1 cellular context compared by ENCODE assay signal in genomic region chr17:45197555-45198334, GRCh38.
TF ChIP-seq lines count a peak whose summit lies in the region.

No MANE protein-coding gene starts in this region.

TF ChIP-seq in K562, 482 proteins besides CTCF, POLR2A, EP300 and RAD21 (continued from another document and continues in another):
- no peak for TF ChIP-seq TOE1 (IDR thresholded peaks at IDR 0.05; ENCODE audit: borderline replicate concordance)
- no peak for TF ChIP-seq TOE1 (CRISPR knock-in tag; IDR thresholded peaks at IDR 0.05; ENCODE audit: borderline replicate concordance, low read depth)
- TF ChIP-seq, protein P1, sequence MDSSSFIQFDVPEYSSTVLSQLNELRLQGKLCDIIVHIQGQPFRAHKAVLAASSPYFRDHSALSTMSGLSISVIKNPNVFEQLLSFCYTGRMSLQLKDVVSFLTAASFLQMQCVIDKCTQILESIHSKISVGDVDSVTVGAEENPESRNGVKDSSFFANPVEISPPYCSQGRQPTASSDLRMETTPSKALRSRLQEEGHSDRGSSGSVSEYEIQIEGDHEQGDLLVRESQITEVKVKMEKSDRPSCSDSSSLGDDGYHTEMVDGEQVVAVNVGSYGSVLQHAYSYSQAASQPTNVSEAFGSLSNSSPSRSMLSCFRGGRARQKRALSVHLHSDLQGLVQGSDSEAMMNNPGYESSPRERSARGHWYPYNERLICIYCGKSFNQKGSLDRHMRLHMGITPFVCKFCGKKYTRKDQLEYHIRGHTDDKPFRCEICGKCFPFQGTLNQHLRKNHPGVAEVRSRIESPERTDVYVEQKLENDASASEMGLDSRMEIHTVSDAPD (CRISPR knock-in tag; IDR thresholded peaks at IDR 0.05), result no peak
- TF ChIP-seq SRF (CRISPR knock-in tag; IDR thresholded peaks at IDR 0.05), result peak in 1 of 2 experiments; percentile 90; a peak in 1 of 4 replicates
- no peak for TF ChIP-seq ZC3H4 (CRISPR knock-in tag; IDR thresholded peaks at IDR 0.05; ENCODE audit: borderline replicate concordance)
- TF ChIP-seq SMARCC2 (IDR thresholded peaks at IDR 0.05; ENCODE audit: low read depth), result no peak
- TF ChIP-seq E2F5 (CRISPR knock-in tag; IDR thresholded peaks at IDR 0.05), result no peak
- TF ChIP-seq, protein P2, sequence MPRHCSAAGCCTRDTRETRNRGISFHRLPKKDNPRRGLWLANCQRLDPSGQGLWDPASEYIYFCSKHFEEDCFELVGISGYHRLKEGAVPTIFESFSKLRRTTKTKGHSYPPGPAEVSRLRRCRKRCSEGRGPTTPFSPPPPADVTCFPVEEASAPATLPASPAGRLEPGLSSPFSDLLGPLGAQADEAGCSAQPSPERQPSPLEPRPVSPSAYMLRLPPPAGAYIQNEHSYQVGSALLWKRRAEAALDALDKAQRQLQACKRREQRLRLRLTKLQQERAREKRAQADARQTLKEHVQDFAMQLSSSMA (CRISPR knock-in tag; IDR thresholded peaks at IDR 0.05), result no peak
- peak; percentile 14; the same call in 1 of the 2 replicates for TF ChIP-seq ZSCAN29 (IDR thresholded peaks at IDR 0.05)
- TF ChIP-seq ZNF318 (IDR thresholded peaks at IDR 0.05; ENCODE audit: borderline replicate concordance in 1 of 2, low read depth in 1 of 2), result no peak
- no peak for TF ChIP-seq MECOM (CRISPR knock-in tag; IDR thresholded peaks at IDR 0.05)
- no peak for TF ChIP-seq ZBTB12 (CRISPR knock-in tag; IDR thresholded peaks at IDR 0.05)
- TF ChIP-seq LCOR (CRISPR knock-in tag; IDR thresholded peaks at IDR 0.05), result peak; percentile 68
- 0 out of 2 replicates have a peak, but pooled peaks have one; percentile 71 for TF ChIP-seq RUNX1 (IDR thresholded peaks at IDR 0.05; ENCODE audit: low read depth)
- TF ChIP-seq, protein P3, sequence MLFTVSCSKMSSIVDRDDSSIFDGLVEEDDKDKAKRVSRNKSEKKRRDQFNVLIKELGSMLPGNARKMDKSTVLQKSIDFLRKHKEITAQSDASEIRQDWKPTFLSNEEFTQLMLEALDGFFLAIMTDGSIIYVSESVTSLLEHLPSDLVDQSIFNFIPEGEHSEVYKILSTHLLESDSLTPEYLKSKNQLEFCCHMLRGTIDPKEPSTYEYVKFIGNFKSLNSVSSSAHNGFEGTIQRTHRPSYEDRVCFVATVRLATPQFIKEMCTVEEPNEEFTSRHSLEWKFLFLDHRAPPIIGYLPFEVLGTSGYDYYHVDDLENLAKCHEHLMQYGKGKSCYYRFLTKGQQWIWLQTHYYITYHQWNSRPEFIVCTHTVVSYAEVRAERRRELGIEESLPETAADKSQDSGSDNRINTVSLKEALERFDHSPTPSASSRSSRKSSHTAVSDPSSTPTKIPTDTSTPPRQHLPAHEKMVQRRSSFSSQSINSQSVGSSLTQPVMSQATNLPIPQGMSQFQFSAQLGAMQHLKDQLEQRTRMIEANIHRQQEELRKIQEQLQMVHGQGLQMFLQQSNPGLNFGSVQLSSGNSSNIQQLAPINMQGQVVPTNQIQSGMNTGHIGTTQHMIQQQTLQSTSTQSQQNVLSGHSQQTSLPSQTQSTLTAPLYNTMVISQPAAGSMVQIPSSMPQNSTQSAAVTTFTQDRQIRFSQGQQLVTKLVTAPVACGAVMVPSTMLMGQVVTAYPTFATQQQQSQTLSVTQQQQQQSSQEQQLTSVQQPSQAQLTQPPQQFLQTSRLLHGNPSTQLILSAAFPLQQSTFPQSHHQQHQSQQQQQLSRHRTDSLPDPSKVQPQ (CRISPR knock-in tag; IDR thresholded peaks at IDR 0.05; ENCODE audit: borderline replicate concordance), result no peak
- TF ChIP-seq PURB (CRISPR knock-in tag; IDR thresholded peaks at IDR 0.05; ENCODE audit: low read depth), result no peak
- no peak for TF ChIP-seq SETDB1 (IDR thresholded peaks at IDR 0.05; ENCODE audit: low read length)
- no peak for TF ChIP-seq TCF7 (IDR thresholded peaks at IDR 0.05; ENCODE audit: borderline replicate concordance)
- peak; percentile 42 to 44 for TF ChIP-seq AFF1 (IDR thresholded peaks at IDR 0.05; ENCODE audit: low read depth in 1 of 2, partially characterized antibody in 2 of 2)
- no peak for TF ChIP-seq NRF1 (conservative IDR thresholded peaks at IDR 0.05 in 1 of 2, IDR thresholded peaks at IDR 0.05 in 1 of 2)
- no peak for TF ChIP-seq ARHGAP35 (IDR thresholded peaks at IDR 0.05; ENCODE audit: partially characterized antibody)
- TF ChIP-seq SMAD3 (CRISPR knock-in tag; conservative IDR thresholded peaks at IDR 0.05), result no peak
- TF ChIP-seq POLR2G (IDR thresholded peaks at IDR 0.05; ENCODE audit: low read depth, low read length), result 0 out of 2 replicates have a peak, but pooled peaks have one; percentile 43
- no peak for TF ChIP-seq ZBTB11 (CRISPR knock-in tag; IDR thresholded peaks at IDR 0.05)
- TF ChIP-seq SMC3 (conservative IDR thresholded peaks at IDR 0.05; ENCODE audit: insufficient read depth, low read depth, low read length), result peak; percentile 96
- TF ChIP-seq ZNF639 (CRISPR knock-in tag; conservative IDR thresholded peaks at IDR 0.05 in 1 of 2, IDR thresholded peaks at IDR 0.05 in 1 of 2), result no peak
- TF ChIP-seq ZNF41 (CRISPR knock-in tag; conservative IDR thresholded peaks at IDR 0.05), result no peak
- TF ChIP-seq HNRNPH1 (optimal IDR thresholded peaks at IDR 0.05; ENCODE audit: low read depth, low read length), result no peak
- TF ChIP-seq ZFP1 (CRISPR knock-in tag; IDR thresholded peaks at IDR 0.05), result no peak
